Comparison of ENCODE assay signal across 18 cellular contexts in the genomic region with DNA sequence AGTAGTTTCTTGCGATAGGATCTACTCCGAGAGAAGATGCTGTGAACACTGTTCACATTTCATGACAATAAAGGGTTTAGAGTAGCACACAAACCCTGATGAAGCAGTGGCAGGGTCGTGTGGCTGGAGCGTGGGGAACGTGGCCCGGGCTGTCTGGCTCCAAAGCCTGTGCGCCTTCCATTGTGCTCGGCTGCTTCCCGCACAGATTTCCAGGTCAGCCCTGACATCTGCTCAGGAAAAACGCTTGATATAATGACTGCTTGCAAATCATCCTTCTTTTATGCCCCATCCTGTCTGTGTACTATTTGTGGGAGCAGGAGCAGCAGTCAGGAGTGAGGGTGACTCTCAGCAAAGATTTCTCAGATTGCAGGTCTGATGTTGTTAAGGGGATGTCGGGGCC.
"Had no signal": no experiment of that assay in that cellular context is flagged by ENCODE, and none has a peak within 500 bp of the region (broad histone marks: within the 10 kb centered on the region; RNA-seq: fewer than 3 reads in every experiment).

No MANE protein-coding gene starts in this region.

- H2AFZ ChIP-seq: parathyroid adenoma had no signal

- H3K9me3 ChIP-seq: adrenal gland, body of pancreas, esophagus squamous epithelium had no signal

- H3K27ac Mint-ChIP-seq: activated B cell treated with CpG ODN at 0.5 μM for 24 hours; activated T-helper 2 cell treated with anti-CD3 and anti-CD28 coated beads, Interferon-gamma antibody, Interleukin-2, Interleukin-4, amounts not matched to agents 10 μg/mL and 5 μg/mL and 100 μg/mL, durations not matched to agents 14 hours and 24 hours and 36 hours; stimulated activated naive CD8-positive, alpha-beta T cell treated with anti-CD3 and anti-CD28 coated beads, Interleukin-15, amount 100 ng/mL, for 72 hours; T-helper 1 cell treated with Interleukin-12 subunit alpha and Interleukin-12 subunit beta and Interleukin-4 antibody, amounts not matched to agents 30 μg/mL and 1 μg/mL, for 36 hours had no signal

- ATAC-seq: body of pancreas; stimulated activated naive CD8-positive, alpha-beta T cell treated with anti-CD3 and anti-CD28 coated beads, Interleukin-15, amount 100 ng/mL, for 72 hours had no signal

- H3K4me3 Mint-ChIP-seq: activated B cell treated with CpG ODN at 0.5 μM for 24 hours; central memory CD8-positive, alpha-beta T cell; neural crest cell; stimulated activated naive CD8-positive, alpha-beta T cell treated with anti-CD3 and anti-CD28 coated beads, Interleukin-15, amount 100 ng/mL, for 72 hours; T-helper 1 cell treated with Interleukin-12 subunit alpha and Interleukin-12 subunit beta and Interleukin-4 antibody, amounts not matched to agents 30 μg/mL and 1 μg/mL, for 36 hours had no signal

- H3K27me3 ChIP-seq: adrenal gland, body of pancreas had no signal

- H3K36me3 ChIP-seq: adrenal gland, esophagus squamous epithelium had no signal

- H3K4me1 ChIP-seq: adrenal gland, body of pancreas, esophagus squamous epithelium, parathyroid adenoma had no signal

- H3K4me3 ChIP-seq: adrenal gland, body of pancreas, esophagus squamous epithelium, skin epidermis had no signal

- H3K9ac ChIP-seq: parathyroid adenoma had no signal

- H3K9me3 Mint-ChIP-seq: activated B cell treated with CpG ODN at 0.5 μM for 24 hours; activated T-helper 2 cell treated with anti-CD3 and anti-CD28 coated beads, Interferon-gamma antibody, Interleukin-2, Interleukin-4, amounts not matched to agents 10 μg/mL and 5 μg/mL and 100 μg/mL, durations not matched to agents 14 hours and 24 hours and 36 hours; central memory CD8-positive, alpha-beta T cell; stimulated activated naive CD8-positive, alpha-beta T cell treated with anti-CD3 and anti-CD28 coated beads, Interleukin-15, amount 100 ng/mL, for 72 hours; T-helper 1 cell treated with Interleukin-12 subunit alpha and Interleukin-12 subunit beta and Interleukin-4 antibody, amounts not matched to agents 30 μg/mL and 1 μg/mL, for 36 hours had no signal

- DNase-seq: activated B cell treated with CpG ODN at 0.5 μM for 24 hours; activated CD4-positive, alpha-beta T cell treated with anti-CD3 and anti-CD28 coated beads, Interleukin-2, amount 50 U/mL, for 1 hour; activated naive CD4-positive, alpha-beta T cell treated with anti-CD3 and anti-CD28 coated beads, Interleukin-2, amount 50 U/mL, for 16 hours; adrenal gland; body of pancreas; esophagus squamous epithelium; foreskin fibroblast; stimulated activated CD4-positive, alpha-beta T cell treated with anti-CD3 and anti-CD28 coated beads, Interleukin-4, amount 100 ng/mL, for 4 hours; stimulated activated naive CD8-positive, alpha-beta T cell treated with anti-CD3 and anti-CD28 coated beads, Interleukin-15, amount 100 ng/mL, for 72 hours had no signal

- FAIRE-seq: endometrium, keratinocyte, urothelium cell line had no signal

- H3K27ac ChIP-seq: adrenal gland, body of pancreas, esophagus squamous epithelium, parathyroid adenoma, skin epidermis had no signal

- H3K4me1 Mint-ChIP-seq: activated B cell treated with CpG ODN at 0.5 μM for 24 hours; central memory CD8-positive, alpha-beta T cell; stimulated activated naive CD8-positive, alpha-beta T cell treated with anti-CD3 and anti-CD28 coated beads, Interleukin-15, amount 100 ng/mL, for 72 hours had no signal
